1 cellular context compared by ENCODE assay signal in genomic region chr2:70190086-70190412, GRCh38.
TF ChIP-seq lines count a peak whose summit lies in the region.

No MANE protein-coding gene starts in this region.

TF ChIP-seq in GM12878, 131 proteins besides CTCF, POLR2A, EP300 and RAD21 (continued from another document):
- TF ChIP-seq TAF1 (IDR thresholded peaks at IDR 0.05; ENCODE audit: borderline replicate concordance, low read depth, low read length) (no peak), ZBTB11 (CRISPR knock-in tag; IDR thresholded peaks at IDR 0.05) (no peak), TBL1XR1 (IDR thresholded peaks at IDR 0.05; ENCODE audit: low read depth, low read length) (no peak), YY1 (IDR thresholded peaks at IDR 0.05; ENCODE audit: low read depth, low read length) (no peak), MEF2A (IDR thresholded peaks at IDR 0.05; ENCODE audit: insufficient read depth, low read depth, low read length) (peak; percentile 3; the same call in 1 of the 2 replicates), KAT2A (conservative IDR thresholded peaks at IDR 0.05; ENCODE audit: control insufficient read depth, low read depth, low read length) (no peak), NFIC (IDR thresholded peaks at IDR 0.05; ENCODE audit: low read depth, low read length) (no peak), CREM (IDR thresholded peaks at IDR 0.05; ENCODE audit: low read depth) (no peak), FOXM1 (IDR thresholded peaks at IDR 0.05; ENCODE audit: low read depth, low read length) (no peak), ZBTB4 (CRISPR knock-in tag; IDR thresholded peaks at IDR 0.05) (no peak), E2F4 (IDR thresholded peaks at IDR 0.05; ENCODE audit: low read depth, low read length) (no peak), ZZZ3 (IDR thresholded peaks at IDR 0.05; ENCODE audit: control insufficient read depth, insufficient read length, low read depth) (no peak), ZNF217 (IDR thresholded peaks at IDR 0.05) (no peak), ZNF274 (IDR thresholded peaks at IDR 0.05; ENCODE audit: insufficient read depth, insufficient read length) (no peak), GABPA (IDR thresholded peaks at IDR 0.05; ENCODE audit: low read depth) (no peak), CBX3 (IDR thresholded peaks at IDR 0.05; ENCODE audit: borderline replicate concordance, low read depth) (no peak), ESRRA (IDR thresholded peaks at IDR 0.05; ENCODE audit: low read length) (no peak), SMAD1 (IDR thresholded peaks at IDR 0.05; ENCODE audit: low read depth, partially characterized antibody) (no peak), BMI1 (IDR thresholded peaks at IDR 0.05; ENCODE audit: borderline replicate concordance) (0 out of 2 replicates have a peak, but pooled peaks have one; percentile 20)
TF ChIP-seq in GM12878: peak in this region for 3.
